In the genomic region with DNA sequence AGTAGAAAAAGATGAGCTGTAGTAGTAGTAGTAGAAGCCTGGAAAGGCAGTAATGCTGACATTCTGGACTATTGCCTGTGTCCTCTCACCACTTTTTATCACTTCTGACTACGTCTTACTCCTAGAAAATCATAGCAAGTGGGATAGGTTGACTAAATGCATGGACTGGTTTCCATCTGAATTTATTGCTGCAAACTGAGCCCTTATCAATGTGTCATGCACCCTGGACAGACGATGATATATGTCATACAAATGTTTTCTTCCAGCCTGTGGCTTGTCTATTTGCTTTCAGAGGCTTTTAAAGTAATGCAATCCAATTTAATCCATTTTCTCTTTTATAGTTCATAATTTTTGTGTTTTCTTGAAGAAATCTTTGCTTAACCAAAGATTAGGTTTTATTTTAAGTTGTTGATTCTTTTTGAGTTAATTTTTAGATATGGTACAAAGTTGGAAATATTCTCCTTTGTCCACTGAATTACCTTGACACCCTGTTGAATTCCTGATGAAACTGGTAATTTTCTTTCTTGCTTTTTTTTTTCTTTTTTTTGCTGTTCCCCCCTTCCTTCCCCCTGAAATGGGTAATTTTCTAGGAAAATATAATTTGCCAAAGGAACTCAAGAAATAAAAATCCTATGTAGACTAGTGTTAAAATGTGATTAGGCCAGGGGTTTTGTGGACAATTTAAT, we compare ENCODE assay signal across 1 cellular context.
TF ChIP-seq lines count a peak whose summit lies in the region.

No MANE protein-coding gene starts in this region.

TF ChIP-seq in HEK293, 187 proteins besides CTCF, POLR2A, EP300 and RAD21 (continued from another document and continues in another):
- TF ChIP-seq KLF7 (tag by site-specific recombination; IDR thresholded peaks at IDR 0.05; ENCODE audit: borderline replicate concordance) (no peak), ZXDB (tag by site-specific recombination; IDR thresholded peaks at IDR 0.05) (peak; percentile 68), ZNF341 (tag by site-specific recombination; IDR thresholded peaks at IDR 0.05; ENCODE audit: low read depth) (0 out of 2 replicates have a peak, but pooled peaks have one; percentile 22), ZIC2 (tag by site-specific recombination; IDR thresholded peaks at IDR 0.05) (peak; percentile 77), ZNF585B (tag by site-specific recombination; IDR thresholded peaks at IDR 0.05) (no peak), ZNF555 (tag by site-specific recombination; conservative IDR thresholded peaks at IDR 0.05) (no peak), ZNF664 (tag by site-specific recombination; IDR thresholded peaks at IDR 0.05) (no peak), ZNF621 (tag by site-specific recombination; IDR thresholded peaks at IDR 0.05) (no peak), ZNF501 (tag by site-specific recombination; IDR thresholded peaks at IDR 0.05) (0 out of 2 replicates have a peak, but pooled peaks have one; percentile 48), GLIS1 (tag by site-specific recombination; IDR thresholded peaks at IDR 0.05) (no peak), OSR2 (tag by site-specific recombination; IDR thresholded peaks at IDR 0.05) (peak; percentile 87), EGR2 (tag by site-specific recombination; IDR thresholded peaks at IDR 0.05; ENCODE audit: low read depth) (no peak), KLF8 (tag by site-specific recombination; IDR thresholded peaks at IDR 0.05) (0 out of 2 replicates have a peak, but pooled peaks have one; percentile 35), ZBTB8A (tag by site-specific recombination; IDR thresholded peaks at IDR 0.05) (0 out of 2 replicates have a peak, but pooled peaks have one; percentile 29), ZBTB48 (tag by site-specific recombination; IDR thresholded peaks at IDR 0.05) (peak; percentile 68; the same call in 1 of the 2 replicates), SCRT2 (tag by site-specific recombination; IDR thresholded peaks at IDR 0.05) (peak; percentile 95), HOXA7 (CRISPR knock-in tag; IDR thresholded peaks at IDR 0.05; ENCODE audit: borderline replicate concordance) (no peak), ZNF76 (tag by site-specific recombination; IDR thresholded peaks at IDR 0.05; ENCODE audit: borderline replicate concordance, low read depth) (no peak), ZNF394 (tag by site-specific recombination; IDR thresholded peaks at IDR 0.05; ENCODE audit: borderline replicate concordance) (0 out of 2 replicates have a peak, but pooled peaks have one; percentile 11), ZNF747 (tag by site-specific recombination; IDR thresholded peaks at IDR 0.05) (no peak), ZBTB1 (tag by site-specific recombination; IDR thresholded peaks at IDR 0.05) (no peak), SCRT1 (tag by site-specific recombination; IDR thresholded peaks at IDR 0.05; ENCODE audit: borderline replicate concordance) (peak; percentile 96), ZSCAN30 (tag by site-specific recombination; IDR thresholded peaks at IDR 0.05) (peak; percentile 78), ZNF596 (tag by site-specific recombination; IDR thresholded peaks at IDR 0.05) (no peak), SP7 (tag by site-specific recombination; IDR thresholded peaks at IDR 0.05) (peak; percentile 82; the same call in 1 of the 2 replicates), ZNF324 (tag by site-specific recombination; IDR thresholded peaks at IDR 0.05) (no peak), HOXD13 (CRISPR knock-in tag; IDR thresholded peaks at IDR 0.05; ENCODE audit: borderline replicate concordance) (no peak), ZNF2 (tag by site-specific recombination; IDR thresholded peaks at IDR 0.05) (peak; percentile 47; the same call in 1 of the 2 replicates)
- TF ChIP-seq, protein P1, sequence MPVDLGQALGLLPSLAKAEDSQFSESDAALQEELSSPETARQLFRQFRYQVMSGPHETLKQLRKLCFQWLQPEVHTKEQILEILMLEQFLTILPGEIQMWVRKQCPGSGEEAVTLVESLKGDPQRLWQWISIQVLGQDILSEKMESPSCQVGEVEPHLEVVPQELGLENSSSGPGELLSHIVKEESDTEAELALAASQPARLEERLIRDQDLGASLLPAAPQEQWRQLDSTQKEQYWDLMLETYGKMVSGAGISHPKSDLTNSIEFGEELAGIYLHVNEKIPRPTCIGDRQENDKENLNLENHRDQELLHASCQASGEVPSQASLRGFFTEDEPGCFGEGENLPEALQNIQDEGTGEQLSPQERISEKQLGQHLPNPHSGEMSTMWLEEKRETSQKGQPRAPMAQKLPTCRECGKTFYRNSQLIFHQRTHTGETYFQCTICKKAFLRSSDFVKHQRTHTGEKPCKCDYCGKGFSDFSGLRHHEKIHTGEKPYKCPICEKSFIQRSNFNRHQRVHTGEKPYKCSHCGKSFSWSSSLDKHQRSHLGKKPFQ (tag by site-specific recombination; IDR thresholded peaks at IDR 0.05), result peak; percentile 61
- TF ChIP-seq, protein P2, sequence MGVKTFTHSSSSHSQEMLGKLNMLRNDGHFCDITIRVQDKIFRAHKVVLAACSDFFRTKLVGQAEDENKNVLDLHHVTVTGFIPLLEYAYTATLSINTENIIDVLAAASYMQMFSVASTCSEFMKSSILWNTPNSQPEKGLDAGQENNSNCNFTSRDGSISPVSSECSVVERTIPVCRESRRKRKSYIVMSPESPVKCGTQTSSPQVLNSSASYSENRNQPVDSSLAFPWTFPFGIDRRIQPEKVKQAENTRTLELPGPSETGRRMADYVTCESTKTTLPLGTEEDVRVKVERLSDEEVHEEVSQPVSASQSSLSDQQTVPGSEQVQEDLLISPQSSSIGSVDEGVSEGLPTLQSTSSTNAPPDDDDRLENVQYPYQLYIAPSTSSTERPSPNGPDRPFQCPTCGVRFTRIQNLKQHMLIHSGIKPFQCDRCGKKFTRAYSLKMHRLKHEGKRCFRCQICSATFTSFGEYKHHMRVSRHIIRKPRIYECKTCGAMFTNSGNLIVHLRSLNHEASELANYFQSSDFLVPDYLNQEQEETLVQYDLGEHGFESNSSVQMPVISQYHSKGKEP (tag by site-specific recombination; IDR thresholded peaks at IDR 0.05), result peak; percentile 97
- TF ChIP-seq, protein P3, sequence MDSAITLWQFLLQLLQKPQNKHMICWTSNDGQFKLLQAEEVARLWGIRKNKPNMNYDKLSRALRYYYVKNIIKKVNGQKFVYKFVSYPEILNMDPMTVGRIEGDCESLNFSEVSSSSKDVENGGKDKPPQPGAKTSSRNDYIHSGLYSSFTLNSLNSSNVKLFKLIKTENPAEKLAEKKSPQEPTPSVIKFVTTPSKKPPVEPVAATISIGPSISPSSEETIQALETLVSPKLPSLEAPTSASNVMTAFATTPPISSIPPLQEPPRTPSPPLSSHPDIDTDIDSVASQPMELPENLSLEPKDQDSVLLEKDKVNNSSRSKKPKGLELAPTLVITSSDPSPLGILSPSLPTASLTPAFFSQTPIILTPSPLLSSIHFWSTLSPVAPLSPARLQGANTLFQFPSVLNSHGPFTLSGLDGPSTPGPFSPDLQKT (IDR thresholded peaks at IDR 0.05; ENCODE audit: borderline replicate concordance, low read depth, low read length), result no peak
- TF ChIP-seq, protein P4, sequence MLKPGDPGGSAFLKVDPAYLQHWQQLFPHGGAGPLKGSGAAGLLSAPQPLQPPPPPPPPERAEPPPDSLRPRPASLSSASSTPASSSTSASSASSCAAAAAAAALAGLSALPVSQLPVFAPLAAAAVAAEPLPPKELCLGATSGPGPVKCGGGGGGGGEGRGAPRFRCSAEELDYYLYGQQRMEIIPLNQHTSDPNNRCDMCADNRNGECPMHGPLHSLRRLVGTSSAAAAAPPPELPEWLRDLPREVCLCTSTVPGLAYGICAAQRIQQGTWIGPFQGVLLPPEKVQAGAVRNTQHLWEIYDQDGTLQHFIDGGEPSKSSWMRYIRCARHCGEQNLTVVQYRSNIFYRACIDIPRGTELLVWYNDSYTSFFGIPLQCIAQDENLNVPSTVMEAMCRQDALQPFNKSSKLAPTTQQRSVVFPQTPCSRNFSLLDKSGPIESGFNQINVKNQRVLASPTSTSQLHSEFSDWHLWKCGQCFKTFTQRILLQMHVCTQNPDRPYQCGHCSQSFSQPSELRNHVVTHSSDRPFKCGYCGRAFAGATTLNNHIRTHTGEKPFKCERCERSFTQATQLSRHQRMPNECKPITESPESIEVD (tag by site-specific recombination; IDR thresholded peaks at IDR 0.05), result peak; percentile 100
- TF ChIP-seq, protein P5, sequence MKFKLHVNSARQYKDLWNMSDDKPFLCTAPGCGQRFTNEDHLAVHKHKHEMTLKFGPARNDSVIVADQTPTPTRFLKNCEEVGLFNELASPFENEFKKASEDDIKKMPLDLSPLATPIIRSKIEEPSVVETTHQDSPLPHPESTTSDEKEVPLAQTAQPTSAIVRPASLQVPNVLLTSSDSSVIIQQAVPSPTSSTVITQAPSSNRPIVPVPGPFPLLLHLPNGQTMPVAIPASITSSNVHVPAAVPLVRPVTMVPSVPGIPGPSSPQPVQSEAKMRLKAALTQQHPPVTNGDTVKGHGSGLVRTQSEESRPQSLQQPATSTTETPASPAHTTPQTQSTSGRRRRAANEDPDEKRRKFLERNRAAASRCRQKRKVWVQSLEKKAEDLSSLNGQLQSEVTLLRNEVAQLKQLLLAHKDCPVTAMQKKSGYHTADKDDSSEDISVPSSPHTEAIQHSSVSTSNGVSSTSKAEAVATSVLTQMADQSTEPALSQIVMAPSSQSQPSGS (tag by site-specific recombination; IDR thresholded peaks at IDR 0.05; ENCODE audit: low read depth), result peak; percentile 54; the same call in 1 of the 2 replicates
- TF ChIP-seq, protein P6, sequence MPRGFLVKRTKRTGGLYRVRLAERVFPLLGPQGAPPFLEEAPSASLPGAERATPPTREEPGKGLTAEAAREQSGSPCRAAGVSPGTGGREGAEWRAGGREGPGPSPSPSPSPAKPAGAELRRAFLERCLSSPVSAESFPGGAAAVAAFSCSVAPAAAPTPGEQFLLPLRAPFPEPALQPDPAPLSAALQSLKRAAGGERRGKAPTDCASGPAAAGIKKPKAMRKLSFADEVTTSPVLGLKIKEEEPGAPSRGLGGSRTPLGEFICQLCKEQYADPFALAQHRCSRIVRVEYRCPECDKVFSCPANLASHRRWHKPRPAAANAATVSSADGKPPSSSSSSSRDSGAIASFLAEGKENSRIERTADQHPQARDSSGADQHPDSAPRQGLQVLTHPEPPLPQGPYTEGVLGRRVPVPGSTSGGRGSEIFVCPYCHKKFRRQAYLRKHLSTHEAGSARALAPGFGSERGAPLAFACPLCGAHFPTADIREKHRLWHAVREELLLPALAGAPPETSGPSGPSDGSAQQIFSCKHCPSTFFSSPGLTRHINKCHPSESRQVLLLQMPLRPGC (tag by site-specific recombination; IDR thresholded peaks at IDR 0.05), result peak; percentile 67; the same call in 1 of the 2 replicates
- TF ChIP-seq, protein P7, sequence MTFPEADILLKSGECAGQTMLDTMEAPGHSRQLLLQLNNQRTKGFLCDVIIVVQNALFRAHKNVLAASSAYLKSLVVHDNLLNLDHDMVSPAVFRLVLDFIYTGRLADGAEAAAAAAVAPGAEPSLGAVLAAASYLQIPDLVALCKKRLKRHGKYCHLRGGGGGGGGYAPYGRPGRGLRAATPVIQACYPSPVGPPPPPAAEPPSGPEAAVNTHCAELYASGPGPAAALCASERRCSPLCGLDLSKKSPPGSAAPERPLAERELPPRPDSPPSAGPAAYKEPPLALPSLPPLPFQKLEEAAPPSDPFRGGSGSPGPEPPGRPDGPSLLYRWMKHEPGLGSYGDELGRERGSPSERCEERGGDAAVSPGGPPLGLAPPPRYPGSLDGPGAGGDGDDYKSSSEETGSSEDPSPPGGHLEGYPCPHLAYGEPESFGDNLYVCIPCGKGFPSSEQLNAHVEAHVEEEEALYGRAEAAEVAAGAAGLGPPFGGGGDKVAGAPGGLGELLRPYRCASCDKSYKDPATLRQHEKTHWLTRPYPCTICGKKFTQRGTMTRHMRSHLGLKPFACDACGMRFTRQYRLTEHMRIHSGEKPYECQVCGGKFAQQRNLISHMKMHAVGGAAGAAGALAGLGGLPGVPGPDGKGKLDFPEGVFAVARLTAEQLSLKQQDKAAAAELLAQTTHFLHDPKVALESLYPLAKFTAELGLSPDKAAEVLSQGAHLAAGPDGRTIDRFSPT (tag by site-specific recombination; IDR thresholded peaks at IDR 0.05), result peak; percentile 52; the same call in 1 of the 2 replicates
- TF ChIP-seq, protein P8, sequence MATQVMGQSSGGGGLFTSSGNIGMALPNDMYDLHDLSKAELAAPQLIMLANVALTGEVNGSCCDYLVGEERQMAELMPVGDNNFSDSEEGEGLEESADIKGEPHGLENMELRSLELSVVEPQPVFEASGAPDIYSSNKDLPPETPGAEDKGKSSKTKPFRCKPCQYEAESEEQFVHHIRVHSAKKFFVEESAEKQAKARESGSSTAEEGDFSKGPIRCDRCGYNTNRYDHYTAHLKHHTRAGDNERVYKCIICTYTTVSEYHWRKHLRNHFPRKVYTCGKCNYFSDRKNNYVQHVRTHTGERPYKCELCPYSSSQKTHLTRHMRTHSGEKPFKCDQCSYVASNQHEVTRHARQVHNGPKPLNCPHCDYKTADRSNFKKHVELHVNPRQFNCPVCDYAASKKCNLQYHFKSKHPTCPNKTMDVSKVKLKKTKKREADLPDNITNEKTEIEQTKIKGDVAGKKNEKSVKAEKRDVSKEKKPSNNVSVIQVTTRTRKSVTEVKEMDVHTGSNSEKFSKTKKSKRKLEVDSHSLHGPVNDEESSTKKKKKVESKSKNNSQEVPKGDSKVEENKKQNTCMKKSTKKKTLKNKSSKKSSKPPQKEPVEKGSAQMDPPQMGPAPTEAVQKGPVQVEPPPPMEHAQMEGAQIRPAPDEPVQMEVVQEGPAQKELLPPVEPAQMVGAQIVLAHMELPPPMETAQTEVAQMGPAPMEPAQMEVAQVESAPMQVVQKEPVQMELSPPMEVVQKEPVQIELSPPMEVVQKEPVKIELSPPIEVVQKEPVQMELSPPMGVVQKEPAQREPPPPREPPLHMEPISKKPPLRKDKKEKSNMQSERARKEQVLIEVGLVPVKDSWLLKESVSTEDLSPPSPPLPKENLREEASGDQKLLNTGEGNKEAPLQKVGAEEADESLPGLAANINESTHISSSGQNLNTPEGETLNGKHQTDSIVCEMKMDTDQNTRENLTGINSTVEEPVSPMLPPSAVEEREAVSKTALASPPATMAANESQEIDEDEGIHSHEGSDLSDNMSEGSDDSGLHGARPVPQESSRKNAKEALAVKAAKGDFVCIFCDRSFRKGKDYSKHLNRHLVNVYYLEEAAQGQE (tag by site-specific recombination; IDR thresholded peaks at IDR 0.05), result no peak
- TF ChIP-seq, protein P9, sequence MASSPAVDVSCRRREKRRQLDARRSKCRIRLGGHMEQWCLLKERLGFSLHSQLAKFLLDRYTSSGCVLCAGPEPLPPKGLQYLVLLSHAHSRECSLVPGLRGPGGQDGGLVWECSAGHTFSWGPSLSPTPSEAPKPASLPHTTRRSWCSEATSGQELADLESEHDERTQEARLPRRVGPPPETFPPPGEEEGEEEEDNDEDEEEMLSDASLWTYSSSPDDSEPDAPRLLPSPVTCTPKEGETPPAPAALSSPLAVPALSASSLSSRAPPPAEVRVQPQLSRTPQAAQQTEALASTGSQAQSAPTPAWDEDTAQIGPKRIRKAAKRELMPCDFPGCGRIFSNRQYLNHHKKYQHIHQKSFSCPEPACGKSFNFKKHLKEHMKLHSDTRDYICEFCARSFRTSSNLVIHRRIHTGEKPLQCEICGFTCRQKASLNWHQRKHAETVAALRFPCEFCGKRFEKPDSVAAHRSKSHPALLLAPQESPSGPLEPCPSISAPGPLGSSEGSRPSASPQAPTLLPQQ (tag by site-specific recombination; IDR thresholded peaks at IDR 0.05), result peak; percentile 47
